In the genomic region with DNA sequence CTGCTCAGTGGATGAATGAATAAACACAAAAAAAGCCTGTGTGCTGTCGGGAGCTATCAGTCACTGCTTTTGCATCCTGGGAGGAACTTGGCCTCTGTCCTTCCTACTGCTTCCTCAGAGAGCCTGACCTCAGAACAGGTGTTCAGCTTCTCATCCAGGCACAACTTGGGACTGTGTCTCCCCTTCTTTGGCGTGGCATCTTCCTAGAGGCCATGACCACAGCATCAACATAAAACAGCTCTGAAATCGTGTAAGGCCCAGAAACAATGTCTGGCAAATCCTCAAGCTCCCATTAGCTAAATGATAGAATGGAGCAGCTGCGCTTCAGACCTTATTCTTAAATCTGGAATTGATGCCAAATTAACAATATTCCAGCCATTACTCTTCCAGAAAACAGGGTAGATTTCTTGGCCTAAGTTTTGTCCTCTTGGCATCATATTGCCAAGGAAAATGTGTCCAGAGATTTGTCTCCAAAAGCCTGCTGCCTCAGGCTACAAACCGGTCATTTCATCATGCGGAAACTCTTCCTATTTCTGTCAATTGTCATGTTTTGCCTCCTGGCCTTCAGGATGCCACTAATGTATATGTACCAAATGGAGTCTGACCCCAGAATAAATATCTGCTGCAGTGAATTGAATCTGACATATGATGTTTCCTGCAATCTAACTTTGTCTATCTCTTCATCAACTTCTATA, we compare ENCODE assay signal across 1 cellular context.
TF ChIP-seq lines count a peak whose summit lies in the region.

No MANE protein-coding gene starts in this region.

TF ChIP-seq in GM23338, 12 proteins besides CTCF, POLR2A, EP300 and RAD21 (continued from another document):
- TF ChIP-seq, protein P1, sequence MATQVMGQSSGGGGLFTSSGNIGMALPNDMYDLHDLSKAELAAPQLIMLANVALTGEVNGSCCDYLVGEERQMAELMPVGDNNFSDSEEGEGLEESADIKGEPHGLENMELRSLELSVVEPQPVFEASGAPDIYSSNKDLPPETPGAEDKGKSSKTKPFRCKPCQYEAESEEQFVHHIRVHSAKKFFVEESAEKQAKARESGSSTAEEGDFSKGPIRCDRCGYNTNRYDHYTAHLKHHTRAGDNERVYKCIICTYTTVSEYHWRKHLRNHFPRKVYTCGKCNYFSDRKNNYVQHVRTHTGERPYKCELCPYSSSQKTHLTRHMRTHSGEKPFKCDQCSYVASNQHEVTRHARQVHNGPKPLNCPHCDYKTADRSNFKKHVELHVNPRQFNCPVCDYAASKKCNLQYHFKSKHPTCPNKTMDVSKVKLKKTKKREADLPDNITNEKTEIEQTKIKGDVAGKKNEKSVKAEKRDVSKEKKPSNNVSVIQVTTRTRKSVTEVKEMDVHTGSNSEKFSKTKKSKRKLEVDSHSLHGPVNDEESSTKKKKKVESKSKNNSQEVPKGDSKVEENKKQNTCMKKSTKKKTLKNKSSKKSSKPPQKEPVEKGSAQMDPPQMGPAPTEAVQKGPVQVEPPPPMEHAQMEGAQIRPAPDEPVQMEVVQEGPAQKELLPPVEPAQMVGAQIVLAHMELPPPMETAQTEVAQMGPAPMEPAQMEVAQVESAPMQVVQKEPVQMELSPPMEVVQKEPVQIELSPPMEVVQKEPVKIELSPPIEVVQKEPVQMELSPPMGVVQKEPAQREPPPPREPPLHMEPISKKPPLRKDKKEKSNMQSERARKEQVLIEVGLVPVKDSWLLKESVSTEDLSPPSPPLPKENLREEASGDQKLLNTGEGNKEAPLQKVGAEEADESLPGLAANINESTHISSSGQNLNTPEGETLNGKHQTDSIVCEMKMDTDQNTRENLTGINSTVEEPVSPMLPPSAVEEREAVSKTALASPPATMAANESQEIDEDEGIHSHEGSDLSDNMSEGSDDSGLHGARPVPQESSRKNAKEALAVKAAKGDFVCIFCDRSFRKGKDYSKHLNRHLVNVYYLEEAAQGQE (IDR thresholded peaks at IDR 0.05; ENCODE audit: unreplicated experiment): no peak
- TF ChIP-seq POLR2AphosphoS5 (IDR thresholded peaks at IDR 0.05; ENCODE audit: low read depth): no peak
